Comparison of ENCODE assay signal across 22 cellular contexts in genomic region chr6:103680116-103680515, GRCh38.
"Had no signal": no experiment of that assay in that cellular context is flagged by ENCODE, and none has a peak within 500 bp of the region (broad histone marks: within the 10 kb centered on the region; RNA-seq: fewer than 3 reads in every experiment).

No MANE protein-coding gene starts in this region.

- H3K9me3 ChIP-seq: MG63 had no signal

- H3K27ac ChIP-seq: RWPE1 had no signal

- H3K36me3 ChIP-seq: MG63 had no signal

- H3K4me3 ChIP-seq: MG63 had no signal

- DNase-seq: IMR-90, Karpas-422, KG1, MG63, NCI-H1092 treated with DMSO at 0.1 percent for 48 hours, NCI-H1436, NCI-H187, NCI-H2029, NCI-H2081 treated with DMSO at 0.1 percent for 48 hours, NCI-H2171, NCI-H226, NCI-H446, NCI-H510A, NCI-H524 treated with DMSO at 0.1 percent for 48 hours, NCI-H69, NCI-H774, PC-3, SHP77, T-cell had no signal

- H3K27me3 ChIP-seq: MG63 had no signal

- ATAC-seq: HepG2, Panc1, PC-3, T-cell had no signal
